In genomic region chr1:92443893-92444292, GRCh38 we compare ENCODE assay signal across 15 cellular contexts.
"Had no signal": no experiment of that assay in that cellular context is flagged by ENCODE, and none has a peak within 500 bp of the region (broad histone marks: within the 10 kb centered on the region; RNA-seq: fewer than 3 reads in every experiment).

No MANE protein-coding gene starts in this region.

- DNase-seq: activated CD4-positive, alpha-beta T cell treated with anti-CD3 and anti-CD28 coated beads, Interleukin-2, amount 10 ng/mL, durations not matched to agents 7 days and 5 days; activated CD4-positive, CD25-positive, alpha-beta regulatory T cell; activated CD8-positive, alpha-beta memory T cell treated with anti-CD3 and anti-CD28 coated beads, Interleukin-2, amount 50 U/mL, for 4 hours; activated effector memory CD4-positive, alpha-beta T cell treated with Interleukin-2 at 50 U/mL for 16 hours; activated naive CD4-positive, alpha-beta T cell treated with anti-CD3 and anti-CD28 coated beads, Interleukin-2, amount 10 ng/mL, durations not matched to agents 7 days and 5 days; activated T-cell treated with anti-CD3 and anti-CD28 coated beads, Interleukin-2, amount 50 U/mL, for 4 hours; amniotic stem cell; effector memory CD8-positive, alpha-beta T cell; natural killer cell; right lobe of liver; small intestine; stimulated activated CD4-positive, alpha-beta T cell treated with anti-CD3 and anti-CD28 coated beads, Interleukin-4, amount 100 ng/mL, for 1 hour; stomach had no signal

- H3K9me3 ChIP-seq: neutrophil, right lobe of liver, stomach had no signal

- FAIRE-seq: small intestine had no signal

- H3K4me3 ChIP-seq: right lobe of liver, stomach had no signal

- H3K79me2 ChIP-seq: parathyroid adenoma had no signal

- H3K36me3 ChIP-seq: neutrophil, right lobe of liver, stomach had no signal

- H3K9ac ChIP-seq: parathyroid adenoma had no signal

- H3K4me1 ChIP-seq: parathyroid adenoma, right lobe of liver, stomach had no signal

- H2AFZ ChIP-seq: parathyroid adenoma had no signal

- H3K27me3 ChIP-seq: neutrophil, right lobe of liver, stomach had no signal

- H3K27ac ChIP-seq: neutrophil, parathyroid adenoma, right lobe of liver, stomach had no signal

- ATAC-seq: activated T-cell treated with anti-CD3 and anti-CD28 coated beads, Interleukin-2, amount 50 U/mL, for 4 hours; effector memory CD8-positive, alpha-beta T cell; natural killer cell had no signal
